Comparison of ENCODE assay signal across 26 cellular contexts in the genomic region with DNA sequence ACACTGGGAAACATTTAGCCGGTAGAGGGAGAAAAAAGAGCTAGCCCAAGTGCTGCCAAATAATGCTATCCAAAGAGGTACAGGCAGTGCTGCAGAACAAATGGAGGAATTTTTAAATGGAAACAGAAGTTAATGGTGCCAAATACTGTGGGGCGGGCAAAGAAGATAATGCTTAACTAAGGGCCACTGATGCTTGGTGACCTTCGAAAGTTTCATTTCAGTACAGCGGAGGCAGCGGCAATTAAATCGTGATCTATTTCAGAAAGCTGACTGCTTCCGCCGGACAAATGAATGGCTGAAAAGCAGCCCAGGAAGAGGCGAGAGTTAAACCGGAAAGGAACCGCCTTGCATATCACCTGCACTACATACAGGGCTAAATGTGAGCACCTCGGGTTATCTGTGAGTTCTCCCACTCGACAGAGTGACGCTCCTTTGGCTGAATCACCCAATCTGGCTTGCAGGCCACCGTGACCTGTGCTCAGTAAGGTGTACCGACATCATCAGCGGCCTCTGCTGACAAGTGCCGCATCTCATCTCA. TPM values are rescaled to one million over a fixed set of nuclear protein-coding genes. Genes with fewer than 3 reads are reported as not detected.
A peak's percentile ranks its signal among the peaks of the same experiment; 100 is the strongest.
DNase-seq lines count a peak whose midpoint lies in the region; TF ChIP-seq lines count a peak whose summit lies in the region.
"Had no signal": no experiment of that assay in that cellular context is flagged by ENCODE, and none has a peak within 500 bp of the region (broad histone marks: within the 10 kb centered on the region; RNA-seq: fewer than 3 reads in every experiment).

No MANE protein-coding gene starts in this region.

- peaks cover 4% of the 10 kb centered on the region for H3K36me3 Mint-ChIP-seq in type B pancreatic cell
- H3K36me3 Mint-ChIP-seq: mesothelial cell of epicardium, neural progenitor cell had no signal

- peak; percentile 22 for DNase-seq in DMS53 (lab: John Stamatoyannopoulos, UW)
- DNase-seq in DMS53 treated with DMSO at 0.1 percent for 48 hours (lab: John Stamatoyannopoulos, UW; ENCODE audit: unreplicated experiment), result no peak
- DNase-seq in epithelial cell of proximal tubule (ENCODE audit: low read depth), result peak; percentile 13
- DNase-seq in kidney epithelial cell (ENCODE audit: low read depth), result no peak
- no peak for DNase-seq in type B pancreatic cell (ENCODE audit: extremely low spot score, unreplicated experiment)
- no peak for DNase-seq in putamen (ENCODE audit: low spot score)
- no peak for DNase-seq in T-helper 2 cell
- no peak for DNase-seq in middle frontal gyrus (ENCODE audit: extremely low spot score, low spot score)
- DNase-seq: 8988T; activated B cell treated with CpG ODN at 0.5 μM for 24 hours; activated CD4-positive, alpha-beta memory T cell treated with anti-CD3 and anti-CD28 coated beads, Interleukin-2, amount 10 ng/mL, durations not matched to agents 7 days and 5 days; activated naive CD4-positive, alpha-beta T cell treated with Interleukin-2 at 50 U/mL for 16 hours; activated T-cell treated with anti-CD3 and anti-CD28 coated beads, Interleukin-2, amount 50 U/mL, for 4 hours; effector CD8-positive, alpha-beta T cell; HFFc6; NCI-H1092 treated with DMSO at 0.1 percent for 48 hours; NCI-H2081 treated with DMSO at 0.1 percent for 48 hours; NK-92 treated with Interleukin-12 subunit alpha and Interleukin-12 subunit beta, amount 100 ng/mL, for 24 hours; psoas muscle; stimulated activated CD4-positive, alpha-beta T cell treated with anti-CD3 and anti-CD28 coated beads, Interleukin-4, amount 100 ng/mL, for 4 hours; stimulated activated naive CD8-positive, alpha-beta T cell treated with anti-CD3 and anti-CD28 coated beads, Interleukin-15, amount 100 ng/mL, for 72 hours; trophoblast cell had no signal

- peak overlapping the region; percentile 53 for H3K4me3 ChIP-seq in epithelial cell of proximal tubule (ENCODE audit: low read depth, low read length)
- H3K4me3 ChIP-seq in kidney epithelial cell (ENCODE audit: low read depth, low read length), result peak overlapping the region; percentile 16
- H3K4me3 ChIP-seq: neural progenitor cell, psoas muscle had no signal

- H3K4me1 Mint-ChIP-seq in type B pancreatic cell (ENCODE audit: unreplicated experiment), result peaks cover 27% of the 10 kb centered on the region
- H3K4me1 Mint-ChIP-seq: activated B cell treated with CpG ODN at 0.5 μM for 24 hours; activated CD4-positive, alpha-beta memory T cell treated with anti-CD3 and anti-CD28 coated beads, Interleukin-2, amount 10 ng/mL, durations not matched to agents 7 days and 5 days; B cell; stimulated activated naive CD8-positive, alpha-beta T cell treated with anti-CD3 and anti-CD28 coated beads, Interleukin-15, amount 100 ng/mL, for 72 hours had no signal

- H3K27me3 Mint-ChIP-seq in type B pancreatic cell, result no peaks in the 10 kb centered on the region
- H3K27me3 Mint-ChIP-seq: activated B cell treated with CpG ODN at 0.5 μM for 24 hours; activated CD4-positive, alpha-beta memory T cell treated with anti-CD3 and anti-CD28 coated beads, Interleukin-2, amount 10 ng/mL, durations not matched to agents 7 days and 5 days; stimulated activated naive CD8-positive, alpha-beta T cell treated with anti-CD3 and anti-CD28 coated beads, Interleukin-15, amount 100 ng/mL, for 72 hours had no signal

- H3K4me3 Mint-ChIP-seq in type B pancreatic cell, result peak overlapping the region; percentile 25
- H3K4me3 Mint-ChIP-seq: activated B cell treated with CpG ODN at 0.5 μM for 24 hours; activated CD4-positive, alpha-beta memory T cell treated with anti-CD3 and anti-CD28 coated beads, Interleukin-2, amount 10 ng/mL, durations not matched to agents 7 days and 5 days; activated T-cell treated with anti-CD3 and anti-CD28 coated beads, Interleukin-2, amount 50 U/mL, for 4 hours; B cell; HFFc6; mesothelial cell of epicardium; neural progenitor cell; stimulated activated naive CD8-positive, alpha-beta T cell treated with anti-CD3 and anti-CD28 coated beads, Interleukin-15, amount 100 ng/mL, for 72 hours; T-helper 2 cell treated with Interferon-gamma antibody and Interleukin-4, amounts not matched to agents 5 μg/mL and 100 μg/mL, for 36 hours had no signal

- no peaks in the 10 kb centered on the region for H3K9me3 Mint-ChIP-seq in type B pancreatic cell
- H3K9me3 Mint-ChIP-seq: activated CD4-positive, alpha-beta memory T cell treated with anti-CD3 and anti-CD28 coated beads, Interleukin-2, amount 10 ng/mL, durations not matched to agents 7 days and 5 days; activated T-cell treated with anti-CD3 and anti-CD28 coated beads, Interleukin-2, amount 50 U/mL, for 4 hours; mesothelial cell of epicardium; neural progenitor cell; stimulated activated naive CD8-positive, alpha-beta T cell treated with anti-CD3 and anti-CD28 coated beads, Interleukin-15, amount 100 ng/mL, for 72 hours; T-helper 2 cell treated with Interferon-gamma antibody and Interleukin-4, amounts not matched to agents 5 μg/mL and 100 μg/mL, for 36 hours had no signal

- H3K27ac Mint-ChIP-seq in type B pancreatic cell, result no peak overlapping the region
- H3K27ac Mint-ChIP-seq: activated B cell treated with CpG ODN at 0.5 μM for 24 hours; activated CD4-positive, alpha-beta memory T cell treated with anti-CD3 and anti-CD28 coated beads, Interleukin-2, amount 10 ng/mL, durations not matched to agents 7 days and 5 days; B cell; HFFc6; mesothelial cell of epicardium; neural progenitor cell; stimulated activated naive CD8-positive, alpha-beta T cell treated with anti-CD3 and anti-CD28 coated beads, Interleukin-15, amount 100 ng/mL, for 72 hours; T-helper 2 cell treated with Interferon-gamma antibody and Interleukin-4, amounts not matched to agents 5 μg/mL and 100 μg/mL, for 36 hours had no signal

- TF ChIP-seq CTCF in epithelial cell of proximal tubule (conservative IDR thresholded peaks at IDR 0.05; ENCODE audit: low read depth, low read length) (peak; percentile 43), kidney epithelial cell (IDR thresholded peaks at IDR 0.05; ENCODE audit: insufficient read depth, low read length, poor library complexity, severe bottlenecking) (peak; percentile 26), type B pancreatic cell (conservative IDR thresholded peaks at IDR 0.05) (no peak)

- H3K36me3 ChIP-seq in kidney epithelial cell (ENCODE audit: control insufficient read depth, insufficient read depth, low read length), result no peaks in the 10 kb centered on the region
- H3K36me3 ChIP-seq: neural progenitor cell had no signal

- H3K27me3 ChIP-seq in kidney epithelial cell (ENCODE audit: control insufficient read depth, insufficient read depth, low read length), result no peaks in the 10 kb centered on the region
- H3K27me3 ChIP-seq: neural progenitor cell had no signal

RNA-seq across cellular contexts. Expression of gene CADM1, which starts 42.1 kb away (rescaled TPM):
- total RNA-seq in epithelial cell of proximal tubule (21.3 and 36.3 TPM in 2 replicates), kidney epithelial cell (33.0 and 41.7 TPM in 2 replicates), type B pancreatic cell (ENCODE audit: low replicate concordance) (102 and 150 TPM in 2 replicates)
- total RNA-seq: HFFc6 had no signal

Comparison
In these comparisons a context has a peak if more than half of its experiments do, and no peak if none do; other contexts are left out.
1. DNase-seq: peak in DMS53 (single experiment) and epithelial cell of proximal tubule (single experiment); none in DMS53 treated with DMSO at 0.1 percent for 48 hours (single experiment), kidney epithelial cell (single experiment), type B pancreatic cell (single experiment), putamen (single experiment), T-helper 2 cell (0 of 5) and middle frontal gyrus (single experiment).